Comparison of ENCODE assay signal across 14 cellular contexts in genomic region chr2:18345848-18346247, GRCh38.
DNase-seq lines count a peak whose midpoint lies in the region; FAIRE-seq and TF ChIP-seq lines count a peak whose summit lies in the region.
"Had no signal": no experiment of that assay in that cellular context is flagged by ENCODE, and none has a peak within 500 bp of the region (broad histone marks: within the 10 kb centered on the region; RNA-seq: fewer than 3 reads in every experiment).

No MANE protein-coding gene starts in this region.

- H3K27ac ChIP-seq in mammary epithelial cell (ENCODE audit: insufficient read depth, low read depth, low read length): no peak overlapping the region
- H3K27ac ChIP-seq in hepatocyte: no peak overlapping the region
- H3K27ac ChIP-seq: breast epithelium, spleen had no signal

- POLR2A ChIA-PET in MCF 10A (lab: Yijun Ruan, JAX): no interaction called here

- no peaks in the 10 kb centered on the region for H3K36me3 Mint-ChIP-seq in MCF 10A (ENCODE audit: insufficient read depth, unreplicated experiment)

- H3K79me2 ChIP-seq in mammary epithelial cell (ENCODE audit: insufficient read depth, low read length) (no peaks in the 10 kb centered on the region), hepatocyte (no peaks in the 10 kb centered on the region)

- no peaks in the 10 kb centered on the region for H3K9me3 ChIP-seq in mammary epithelial cell (replicated peaks; ENCODE audit: insufficient read depth, low read length)
- H3K9me3 ChIP-seq in hepatocyte (ENCODE audit: low read depth): no peaks in the 10 kb centered on the region
- no peaks in the 10 kb centered on the region for H3K9me3 ChIP-seq in BE2C
- H3K9me3 ChIP-seq: breast epithelium had no signal

- H3K4me3 ChIP-seq in mammary epithelial cell (replicated peaks in 1 of 3; ENCODE audit: insufficient read depth in 1 of 3, low read depth in 2 of 3, low read length in 3 of 3) (no peak overlapping the region), hepatocyte (no peak overlapping the region), BE2C (ENCODE audit: low read depth, low read length) (no peak overlapping the region)
- H3K4me3 ChIP-seq: breast epithelium, spleen had no signal

- BruUV-seq in mammary epithelial cell (replicated peaks; lab: Mats Ljungman, UMichigan) (no TSS peak), MCF 10A (replicated peaks; lab: Mats Ljungman, UMichigan) (no TSS peak)

- H2AFZ ChIP-seq in mammary epithelial cell (ENCODE audit: low read depth, low read length) (peak overlapping the region; percentile 51), hepatocyte (no peak overlapping the region)

- no peaks in the 10 kb centered on the region for H3K9me2 ChIP-seq in hepatocyte (replicated peaks; ENCODE audit: insufficient read depth)

- H3K27me3 ChIP-seq in mammary epithelial cell (ENCODE audit: insufficient read depth, low read length) (no peaks in the 10 kb centered on the region), hepatocyte (no peaks in the 10 kb centered on the region), BE2C (no peaks in the 10 kb centered on the region)
- H3K27me3 ChIP-seq: breast epithelium, spleen had no signal

- in situ Hi-C loops in mammary epithelial cell (cut with MboI; ENCODE audit: low sequenced_read_pairs in 2 of 2): no loop called here

- no peak overlapping the region for H3K9ac ChIP-seq in mammary epithelial cell (ENCODE audit: insufficient read depth, low read length)

- no peak overlapping the region for H3K4me3 Mint-ChIP-seq in MCF 10A (ENCODE audit: unreplicated experiment)
- H3K4me3 Mint-ChIP-seq: T-helper 1 cell treated with Interleukin-12 subunit alpha and Interleukin-12 subunit beta and Interleukin-4 antibody, amounts not matched to agents 30 μg/mL and 1 μg/mL, for 36 hours had no signal

- H3K4me1 Mint-ChIP-seq in MCF 10A (ENCODE audit: insufficient read depth, unreplicated experiment): no peaks in the 10 kb centered on the region

- intact Hi-C loops in mammary epithelial cell (cut with micrococcal nuclease): no loop called here
- intact Hi-C loops in MCF 10A (cut with micrococcal nuclease): no loop called here

- CTCF ChIA-PET in mammary epithelial cell (lab: Charles Lee; ENCODE audit: low non-redundant PET) (no interaction called here), MCF 10A (lab: Yijun Ruan, JAX) (interaction anchor here (0.5 to 1.2 kb wide), 4 partner anchors 27 to 296 kb away, joined by 3 read pairs; no protein-coding TSS in a partner anchor)

- H3K4me2 ChIP-seq in mammary epithelial cell (ENCODE audit: insufficient read depth, low read depth, low read length) (no peak overlapping the region), hepatocyte (no peak overlapping the region)

- dilution Hi-C loops in mammary epithelial cell (cut with HindIII; ENCODE audit: low sequenced_read_pairs): no loop called here

- H3K36me3 ChIP-seq in mammary epithelial cell (ENCODE audit: insufficient read depth, low read length): no peaks in the 10 kb centered on the region
- no peaks in the 10 kb centered on the region for H3K36me3 ChIP-seq in hepatocyte (replicated peaks; ENCODE audit: insufficient read depth, low read depth)
- no peaks in the 10 kb centered on the region for H3K36me3 ChIP-seq in BE2C
- H3K36me3 ChIP-seq: breast epithelium, spleen had no signal

- H3K27me3 Mint-ChIP-seq in MCF 10A (ENCODE audit: insufficient read depth, unreplicated experiment): no peaks in the 10 kb centered on the region

- no peaks in the 10 kb centered on the region for H3K9me3 Mint-ChIP-seq in MCF 10A (ENCODE audit: unreplicated experiment)
- H3K9me3 Mint-ChIP-seq: T-helper 1 cell treated with Interleukin-12 subunit alpha and Interleukin-12 subunit beta and Interleukin-4 antibody, amounts not matched to agents 30 μg/mL and 1 μg/mL, for 36 hours had no signal

- no peak overlapping the region for H3K27ac Mint-ChIP-seq in MCF 10A (ENCODE audit: low read depth, unreplicated experiment)
- H3K27ac Mint-ChIP-seq: T-helper 1 cell treated with Interleukin-12 subunit alpha and Interleukin-12 subunit beta and Interleukin-4 antibody, amounts not matched to agents 30 μg/mL and 1 μg/mL, for 36 hours had no signal

- FAIRE-seq in urothelium cell line (lab: Jason Lieb, UNC): no peak

- 59% methylated on average over 5 of the region's 5 CpGs for WGBS in mammary epithelial cell (ENCODE audit: low coverage, missing lambda C conversion rate)
- WGBS in hepatocyte (ENCODE audit: low lambda C conversion rate, missing lambda C conversion rate): 80% methylated on average over 5 of the region's 5 CpGs

- H4K20me1 ChIP-seq in mammary epithelial cell (ENCODE audit: insufficient read depth, low read length) (no peaks in the 10 kb centered on the region), hepatocyte (ENCODE audit: insufficient read depth, poor library complexity, severe bottlenecking) (no peaks in the 10 kb centered on the region)

- DNase-seq in mammary epithelial cell (peak; percentile 49), MCF 10A (ENCODE audit: unreplicated experiment) (no peak), amniotic epithelial cell (ENCODE audit: low read depth) (peak; percentile 55), hepatocyte (ENCODE audit: low spot score) (peak; percentile 41), urothelium cell line (ENCODE audit: low spot score) (peak; percentile 22), NOMO-1 (lab: John Stamatoyannopoulos, UW; ENCODE audit: unreplicated experiment in 2 of 2) (no peak), 8988T (no peak), BE2C (no peak)
- DNase-seq: activated CD8-positive, alpha-beta memory T cell treated with anti-CD3 and anti-CD28 coated beads, Interleukin-2, amount 50 U/mL, for 4 hours; NCI-H2107; spleen; stimulated activated CD8-positive, alpha-beta memory T cell treated with anti-CD3 and anti-CD28 coated beads, Interleukin-4, amount 100 ng/mL, for 48 hours had no signal

- no peak for TF ChIP-seq CTCF in mammary epithelial cell (conservative IDR thresholded peaks at IDR 0.05 in 1 of 2, IDR thresholded peaks at IDR 0.05 in 1 of 2; ENCODE audit: extremely low read depth in 1 of 2, insufficient read depth in 1 of 2, low read depth in 1 of 2, low read length in 2 of 2)
- no peak for TF ChIP-seq CTCF in MCF 10A (IDR thresholded peaks at IDR 0.05; ENCODE audit: unreplicated experiment)
- no peak for TF ChIP-seq CTCF in hepatocyte (IDR thresholded peaks at IDR 0.05; ENCODE audit: poor library complexity)
- no peak for TF ChIP-seq CTCF in BE2C (IDR thresholded peaks at IDR 0.05; ENCODE audit: low read depth, low read length)

- H3K4me1 ChIP-seq in mammary epithelial cell (ENCODE audit: insufficient read depth, low read length): no peaks in the 10 kb centered on the region
- H3K4me1 ChIP-seq in hepatocyte (ENCODE audit: insufficient read depth): no peaks in the 10 kb centered on the region
- no peaks in the 10 kb centered on the region for H3K4me1 ChIP-seq in BE2C
- H3K4me1 ChIP-seq: breast epithelium, spleen had no signal

Comparison
In these comparisons a context has a peak if more than half of its experiments do, and no peak if none do; other contexts are left out.
1. DNase-seq: peak in mammary epithelial cell (single experiment), amniotic epithelial cell (single experiment), hepatocyte (single experiment) and urothelium cell line (single experiment); none in MCF 10A (single experiment), NOMO-1 (0 of 2), 8988T (single experiment) and BE2C (single experiment).